Comparison of ENCODE assay signal across 1 cellular context in the genomic region with DNA sequence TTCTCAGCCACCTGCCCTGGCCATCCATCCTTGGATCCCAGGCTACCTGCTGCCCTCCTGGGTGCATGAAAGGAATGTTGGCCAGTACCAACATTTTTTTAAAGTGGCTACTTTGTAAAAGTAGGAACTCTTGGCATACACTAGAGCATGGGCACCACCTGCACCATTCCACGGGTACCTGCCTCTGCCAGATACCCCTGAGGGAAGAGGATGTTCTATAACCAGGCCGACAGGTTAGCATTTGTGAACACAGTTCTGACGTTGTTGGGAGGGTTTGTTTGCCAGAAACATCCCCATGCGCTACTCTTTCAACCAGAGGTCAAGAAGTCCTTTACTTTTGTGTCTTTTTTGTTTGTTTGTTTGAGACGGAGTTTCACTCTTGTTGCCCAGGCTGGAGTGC.
TF ChIP-seq lines count a peak whose summit lies in the region.

No MANE protein-coding gene starts in this region.

TF ChIP-seq in liver, 16 proteins besides CTCF, POLR2A, EP300 and RAD21:
- no peak for TF ChIP-seq EGR1 (IDR thresholded peaks at IDR 0.05; ENCODE audit: low read depth in 2 of 2)
- peak; percentile 15 to 29 for TF ChIP-seq HNF4A (conservative IDR thresholded peaks at IDR 0.05)
